Comparison of ENCODE assay signal across 1 cellular context in the genomic region with DNA sequence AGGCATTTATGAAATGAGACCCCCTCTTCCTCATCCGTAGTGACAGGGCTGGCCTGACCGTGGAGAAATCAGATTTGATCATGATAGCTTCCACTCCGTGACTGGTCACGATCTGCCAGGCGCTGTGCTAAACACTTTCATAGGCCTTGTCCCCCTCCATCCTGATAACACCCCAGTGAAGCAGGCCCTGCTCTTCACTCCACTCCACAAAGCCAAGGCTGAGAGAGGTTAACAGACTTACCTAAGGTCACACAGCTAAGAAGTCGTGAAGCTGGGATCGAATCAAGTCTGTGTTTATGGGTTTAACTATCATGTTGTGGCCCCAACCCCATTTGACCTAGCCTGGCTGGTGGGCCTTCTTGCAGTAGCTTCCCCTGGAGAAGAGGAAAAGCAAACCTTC.
TF ChIP-seq lines count a peak whose summit lies in the region.

No MANE protein-coding gene starts in this region.

TF ChIP-seq in SK-N-SH, 30 proteins besides CTCF, POLR2A, EP300 and RAD21 (continued from another document):
- TF ChIP-seq, protein P1, sequence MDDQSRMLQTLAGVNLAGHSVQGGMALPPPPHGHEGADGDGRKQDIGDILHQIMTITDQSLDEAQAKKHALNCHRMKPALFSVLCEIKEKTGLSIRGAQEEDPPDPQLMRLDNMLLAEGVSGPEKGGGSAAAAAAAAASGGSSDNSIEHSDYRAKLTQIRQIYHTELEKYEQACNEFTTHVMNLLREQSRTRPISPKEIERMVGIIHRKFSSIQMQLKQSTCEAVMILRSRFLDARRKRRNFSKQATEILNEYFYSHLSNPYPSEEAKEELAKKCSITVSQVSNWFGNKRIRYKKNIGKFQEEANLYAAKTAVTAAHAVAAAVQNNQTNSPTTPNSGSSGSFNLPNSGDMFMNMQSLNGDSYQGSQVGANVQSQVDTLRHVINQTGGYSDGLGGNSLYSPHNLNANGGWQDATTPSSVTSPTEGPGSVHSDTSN (IDR thresholded peaks at IDR 0.05), result no peak
- TF ChIP-seq SMC3 (IDR thresholded peaks at IDR 0.05; ENCODE audit: low read depth, low read length) (no peak), CHD2 (IDR thresholded peaks at IDR 0.05; ENCODE audit: low read length, partially characterized antibody) (no peak)
